ENCODE assay signal across 17 cellular contexts in genomic region chr18:13710460-13710859, GRCh38. TPM values are rescaled to one million over a fixed set of nuclear protein-coding genes. Genes with fewer than 3 reads are reported as not detected.
DNase-seq lines count a peak whose midpoint lies in the region; ATAC-seq and TF ChIP-seq lines count a peak whose summit lies in the region.
"Had no signal": no experiment of that assay in that cellular context is flagged by ENCODE, and none has a peak within 500 bp of the region (broad histone marks: within the 10 kb centered on the region; RNA-seq: fewer than 3 reads in every experiment).

No MANE protein-coding gene starts in this region.

- no peaks in the 10 kb centered on the region for H3K27me3 Mint-ChIP-seq in CD4-positive, alpha-beta T cell
- H3K27me3 Mint-ChIP-seq: B cell; natural killer cell treated with Interleukin-12 subunit alpha and Interleukin-12 subunit beta and Interleukin-15 and Interleukin-18, amount 100 ng/mL, for 72 hours had no signal

- H3K27ac Mint-ChIP-seq in CD4-positive, alpha-beta T cell, result no peak overlapping the region
- H3K27ac Mint-ChIP-seq: B cell; natural killer cell treated with Interleukin-12 subunit alpha and Interleukin-12 subunit beta and Interleukin-15 and Interleukin-18, amount 100 ng/mL, for 72 hours; T-helper 1 cell treated with Interleukin-12 subunit alpha and Interleukin-12 subunit beta and Interleukin-4 antibody, amounts not matched to agents 30 μg/mL and 1 μg/mL, for 36 hours had no signal

- peak overlapping the region; percentile 23 for H3K4me2 ChIP-seq in PC-3 (ENCODE audit: low read length)
- H3K4me2 ChIP-seq in osteoblast (ENCODE audit: insufficient read depth, low read length), result no peak overlapping the region

- intact Hi-C loops in PC-3 (cut with micrococcal nuclease), result no loop called here
- intact Hi-C loops in CD4-positive, alpha-beta T cell (cut with DNase I, micrococcal nuclease), result no loop called here

- H3K36me3 ChIP-seq in PC-3 (ENCODE audit: low read depth, low read length), result peaks cover 39% of the 10 kb centered on the region
- no peaks in the 10 kb centered on the region for H3K36me3 ChIP-seq in osteoblast (ENCODE audit: insufficient read depth, low read length)
- H3K36me3 ChIP-seq: brain microvascular endothelial cell had no signal

- no peaks in the 10 kb centered on the region for H4K20me1 ChIP-seq in PC-3 (ENCODE audit: low read length)
- peaks cover 9% of the 10 kb centered on the region for H4K20me1 ChIP-seq in osteoblast (ENCODE audit: insufficient read depth, low read length)

- H3K79me2 ChIP-seq in PC-3 (ENCODE audit: low read length) (peaks cover 94% of the 10 kb centered on the region), osteoblast (ENCODE audit: insufficient read depth, low read length) (peaks cover 85% of the 10 kb centered on the region)

- no peak overlapping the region; the same call in 1 of the 2 replicates for H3K9ac ChIP-seq in PC-3 (ENCODE audit: low read length)

- H3K9me3 ChIP-seq in PC-3 (ENCODE audit: low read length) (peaks cover 12% of the 10 kb centered on the region), osteoblast (ENCODE audit: low read depth, low read length) (no peaks in the 10 kb centered on the region)
- H3K9me3 ChIP-seq in CD4-positive, alpha-beta T cell (ENCODE audit: control insufficient read depth, low read length), result peaks cover 4% of the 10 kb centered on the region

- DNase-seq in H4 (ENCODE audit: low spot score), result peak; percentile 84
- DNase-seq in PC-3, result peak; percentile 85
- peak; percentile 75 for DNase-seq in dermis blood vessel endothelial cell
- peak; percentile 9 for DNase-seq in osteoblast (ENCODE audit: insufficient read length, low spot score, missing footprints)
- DNase-seq in CD4-positive, alpha-beta T cell, result no peak
- DNase-seq in NCI-H526 treated with DMSO at 0.1 percent for 48 hours (lab: John Stamatoyannopoulos, UW), result no peak
- DNase-seq in pons (ENCODE audit: low spot score), result no peak
- no peak for DNase-seq in NCI-H2107 (lab: John Stamatoyannopoulos, UW)
- DNase-seq: activated CD4-positive, CD25-positive, alpha-beta regulatory T cell treated with anti-CD3 and anti-CD28 coated beads, Interleukin-2, amount 50 U/mL, for 72 hours; activated naive CD4-positive, alpha-beta T cell; brain microvascular endothelial cell; NCI-H774; retina; RPMI8226 had no signal

- peaks cover 46% of the 10 kb centered on the region for H3K36me3 Mint-ChIP-seq in CD4-positive, alpha-beta T cell (ENCODE audit: low read depth)
- H3K36me3 Mint-ChIP-seq: natural killer cell treated with Interleukin-12 subunit alpha and Interleukin-12 subunit beta and Interleukin-15 and Interleukin-18, amount 100 ng/mL, for 72 hours had no signal

- peaks cover 4% of the 10 kb centered on the region for H3K9me3 Mint-ChIP-seq in CD4-positive, alpha-beta T cell
- H3K9me3 Mint-ChIP-seq: natural killer cell treated with Interleukin-12 subunit alpha and Interleukin-12 subunit beta and Interleukin-15 and Interleukin-18, amount 100 ng/mL, for 72 hours had no signal

- BruUV-seq in PC-3 (replicated peaks; lab: Mats Ljungman, UMichigan), result no TSS peak

- no peaks in the 10 kb centered on the region for H3K9me2 ChIP-seq in PC-3 (replicated peaks; ENCODE audit: low read length)

- H2AFZ ChIP-seq in PC-3 (ENCODE audit: low read length), result no peak overlapping the region
- no peak overlapping the region for H2AFZ ChIP-seq in osteoblast (ENCODE audit: low read length)

- POLR2A ChIA-PET in PC-3 (lab: Charles Lee; ENCODE audit: unreplicated experiment), result no interaction called here
- POLR2A ChIA-PET in CD4-positive, alpha-beta T cell (lab: Charles Lee), result no interaction called here

- no peak overlapping the region for H3K4me3 ChIP-seq in PC-3 (ENCODE audit: low read length)
- no peak overlapping the region for H3K4me3 ChIP-seq in osteoblast (ENCODE audit: insufficient read depth, low read length)

- CTCF ChIA-PET in PC-3 (lab: Charles Lee), result no interaction called here
- CTCF ChIA-PET in CD4-positive, alpha-beta T cell (lab: Charles Lee), result no interaction called here

- peak overlapping the region; percentile 78 for H3K27ac ChIP-seq in PC-3 (ENCODE audit: low read length)
- no peak overlapping the region for H3K27ac ChIP-seq in osteoblast (ENCODE audit: low read depth, low read length)
- H3K27ac ChIP-seq in CD4-positive, alpha-beta T cell (ENCODE audit: low read depth, low read length), result no peak overlapping the region
- H3K27ac ChIP-seq: brain microvascular endothelial cell had no signal

- peaks cover 28% of the 10 kb centered on the region for H3K4me1 Mint-ChIP-seq in CD4-positive, alpha-beta T cell (ENCODE audit: low read depth)

- TF ChIP-seq CTCF in PC-3 (conservative IDR thresholded peaks at IDR 0.05; ENCODE audit: low read depth, low read length) (no peak), osteoblast (IDR thresholded peaks at IDR 0.05; ENCODE audit: extremely low read depth, low read depth, low read length) (no peak)
- TF ChIP-seq CTCF in CD4-positive, alpha-beta T cell (IDR thresholded peaks at IDR 0.05), result no peak

- H3K4me3 Mint-ChIP-seq in CD4-positive, alpha-beta T cell, result no peak overlapping the region
- H3K4me3 Mint-ChIP-seq: B cell; natural killer cell treated with Interleukin-12 subunit alpha and Interleukin-12 subunit beta and Interleukin-15 and Interleukin-18, amount 100 ng/mL, for 72 hours; T-helper 1 cell treated with Interleukin-12 subunit alpha and Interleukin-12 subunit beta and Interleukin-4 antibody, amounts not matched to agents 30 μg/mL and 1 μg/mL, for 36 hours had no signal

- H3K4me1 ChIP-seq in PC-3 (ENCODE audit: insufficient read depth, low read length), result peaks cover 23% of the 10 kb centered on the region
- peaks cover 3% of the 10 kb centered on the region for H3K4me1 ChIP-seq in osteoblast (ENCODE audit: insufficient read depth, low read length)

- peak; percentile 91 for ATAC-seq in PC-3
- ATAC-seq in CD4-positive, alpha-beta T cell (ENCODE audit: poor library complexity), result no peak
- ATAC-seq: natural killer cell treated with Interleukin-12 subunit alpha and Interleukin-12 subunit beta and Interleukin-15 and Interleukin-18, amount 100 ng/mL, for 72 hours had no signal

- H3F3A ChIP-seq in PC-3 (ENCODE audit: low read length, unreplicated experiment), result no peaks in the 10 kb centered on the region

- no peaks in the 10 kb centered on the region for H3K27me3 ChIP-seq in PC-3 (ENCODE audit: low read length)
- no peaks in the 10 kb centered on the region for H3K27me3 ChIP-seq in osteoblast (ENCODE audit: insufficient read depth, low read length)
- H3K27me3 ChIP-seq in CD4-positive, alpha-beta T cell (ENCODE audit: control insufficient read depth, insufficient read depth, low read length), result no peaks in the 10 kb centered on the region
- H3K27me3 ChIP-seq: brain microvascular endothelial cell had no signal

RNA-seq across cellular contexts. Expression of gene FAM210A, which starts 15.9 kb away (rescaled TPM):
- 11.4 and 25.1 TPM in 2 replicates for total RNA-seq in H4 (2014; rRNA removed; shearing (Covaris generic))
- total RNA-seq in PC-3 (2014; rRNA removed) (49.2 and 52.7 TPM in 2 replicates), dermis blood vessel endothelial cell (31.7 and 34.8 TPM in 2 replicates), osteoblast (18.0 and 24.6 TPM in 2 replicates)
- total RNA-seq in CD4-positive, alpha-beta T cell, result 1 to 10 TPM; 3.4 to 3.5 TPM

RNA-seq across cellular contexts. Expression of gene RNMT, which starts 16.0 kb away (rescaled TPM):
- total RNA-seq in H4 (2014; rRNA removed; shearing (Covaris generic)), result 16.5 and 20.3 TPM in 2 replicates
- total RNA-seq in PC-3 (2014; rRNA removed), result 18.9 and 21.1 TPM in 2 replicates
- total RNA-seq in dermis blood vessel endothelial cell, result 36.6 and 37.3 TPM in 2 replicates
- total RNA-seq in osteoblast, result 35.7 and 35.8 TPM in 2 replicates
- 100 to 1,000 TPM; 128 to 130 TPM for total RNA-seq in CD4-positive, alpha-beta T cell

Comparison
In these comparisons a context has a peak if more than half of its experiments do, and no peak if none do; other contexts are left out.
1. DNase-seq: peak in H4 (single experiment), PC-3 (single experiment), dermis blood vessel endothelial cell (single experiment) and osteoblast (single experiment); none in CD4-positive, alpha-beta T cell (0 of 10), NCI-H526 treated with DMSO at 0.1 percent for 48 hours (single experiment), pons (single experiment) and NCI-H2107 (single experiment).